8 cellular contexts compared by ENCODE assay signal in the genomic region with DNA sequence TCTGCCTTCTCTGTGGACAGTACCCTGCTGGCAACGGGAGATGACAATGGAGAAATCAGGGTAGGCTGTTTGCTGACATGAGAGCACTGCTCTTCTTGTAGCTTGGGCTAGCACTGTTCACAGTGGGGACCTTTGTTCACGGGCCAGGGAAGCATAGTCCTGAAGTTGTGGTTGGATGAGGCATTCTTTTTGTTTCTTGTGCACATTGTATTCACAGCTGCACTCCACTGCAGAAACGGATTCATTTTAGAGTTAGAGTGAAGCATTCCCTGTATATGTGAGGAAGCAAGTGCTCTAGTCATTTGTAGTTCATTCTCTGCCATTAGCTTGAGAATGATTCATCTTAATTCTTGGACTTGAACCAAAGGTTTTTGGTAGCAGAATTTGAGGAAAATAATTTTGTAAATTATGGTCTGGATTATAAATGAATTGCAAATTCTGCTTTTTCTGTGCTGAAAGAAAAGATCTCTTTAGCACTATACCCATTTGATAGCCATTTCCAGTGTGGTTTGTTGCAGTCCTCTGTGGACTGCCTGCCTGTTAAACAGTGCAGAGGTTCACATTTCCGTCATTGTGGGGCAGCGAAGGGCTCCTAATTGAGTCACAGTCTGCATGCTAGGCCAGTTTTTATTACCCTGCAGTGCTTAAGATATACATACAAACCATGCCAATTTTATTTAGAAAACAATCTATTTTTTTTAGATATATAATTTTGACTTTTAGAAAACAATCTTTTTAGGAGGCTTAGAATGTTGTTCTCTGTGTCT.
DNase-seq lines count a peak whose midpoint lies in the region; ATAC-seq, FAIRE-seq and TF ChIP-seq lines count a peak whose summit lies in the region.

No MANE protein-coding gene starts in this region.

- FAIRE-seq in keratinocyte (lab: Jason Lieb, UNC) = no peak

- H3K27me3 ChIP-seq in NT2/D1 (ENCODE audit: insufficient read depth, insufficient read length) = no peaks in the 10 kb centered on the region
- H3K27me3 ChIP-seq in keratinocyte (ENCODE audit: control insufficient read depth, extremely low read depth, insufficient read depth, low read length) = no peaks in the 10 kb centered on the region

- H3K79me2 ChIP-seq in keratinocyte (ENCODE audit: control insufficient read depth, insufficient read depth, low read length) = no peaks in the 10 kb centered on the region

- H3K9me1 ChIP-seq in keratinocyte (ENCODE audit: control insufficient read depth, extremely low read depth, insufficient read depth, low read length) = no peaks in the 10 kb centered on the region

- TF ChIP-seq CTCF in astrocyte of the cerebellum (IDR thresholded peaks at IDR 0.05; ENCODE audit: low read depth, low read length, missing control alignments) = peak; percentile 76
- TF ChIP-seq CTCF in keratinocyte (optimal IDR thresholded peaks at IDR 0.05 in 1 of 3, IDR thresholded peaks at IDR 0.05 in 1 of 3, conservative IDR thresholded peaks at IDR 0.05 in 1 of 3; ENCODE audit: extremely low read depth in 1 of 3, insufficient read depth in 2 of 3, low read length in 3 of 3) = peak; percentile 37 to 53 (median 42)

- ATAC-seq in GM19395 (IDR thresholded peaks at IDR 0.05; ENCODE audit: unreplicated experiment) (peak; percentile 88), HG03439 (IDR thresholded peaks at IDR 0.05; ENCODE audit: unreplicated experiment) (peak; percentile 61)

- H3K9me3 ChIP-seq in NT2/D1 (ENCODE audit: insufficient read depth, low read length) (no peaks in the 10 kb centered on the region), keratinocyte (ENCODE audit: control insufficient read depth, low read depth, low read length) (no peaks in the 10 kb centered on the region)

- H2AFZ ChIP-seq in keratinocyte (ENCODE audit: control insufficient read depth, low read length) = no peak overlapping the region

- no peaks in the 10 kb centered on the region for H4K20me1 ChIP-seq in keratinocyte (ENCODE audit: control insufficient read depth, extremely low read depth, insufficient read depth, low read length)

- no peak overlapping the region for H3K4me2 ChIP-seq in keratinocyte (ENCODE audit: control insufficient read depth, extremely low read depth, insufficient read depth, low read depth, low read length)

- H3K36me3 ChIP-seq in NT2/D1 (ENCODE audit: insufficient read depth, insufficient read length, low read length) (peaks cover 63% of the 10 kb centered on the region), keratinocyte (ENCODE audit: control insufficient read depth in 2 of 2, extremely low read depth in 1 of 2, insufficient read depth in 2 of 2, low read length in 2 of 2) (peaks cover 0 to 11% of the 10 kb centered on the region in 2 experiments)

- no peak overlapping the region for H3K27ac ChIP-seq in keratinocyte (ENCODE audit: control insufficient read depth, insufficient read depth, low read length)

- H3K4me3 ChIP-seq in NT2/D1 (ENCODE audit: insufficient read length, low read depth) (no peak overlapping the region), astrocyte of the cerebellum (ENCODE audit: low read depth, low read length) (no peak overlapping the region), keratinocyte (ENCODE audit: control insufficient read depth in 2 of 3, extremely low read depth in 1 of 3, insufficient read depth in 2 of 3, low read depth in 1 of 3, low read length in 3 of 3) (no peak overlapping the region)

- in situ Hi-C loops in astrocyte of the cerebellum (cut with HindIII; ENCODE audit: low sequenced_read_pairs) = loop anchor here (25.0 kb wide), 1 partner anchor 212 kb away; no protein-coding TSS in a partner anchor

- dilution Hi-C loops in keratinocyte (cut with MboI; ENCODE audit: extremely low pct_ligation_motif_present, low sequenced_read_pairs) = no loop called here

- H3K9ac ChIP-seq in NT2/D1 (ENCODE audit: insufficient read length, low read depth) = no peak overlapping the region
- no peak overlapping the region for H3K9ac ChIP-seq in keratinocyte (ENCODE audit: control insufficient read depth, extremely low read depth, insufficient read depth, low read length)

- DNase-seq in DMS153 treated with DMSO at 0.1 percent for 48 hours (lab: John Stamatoyannopoulos, UW; ENCODE audit: unreplicated experiment) (peak; percentile 19), DMS153 (lab: John Stamatoyannopoulos, UW) (no peak), NT2/D1 (ENCODE audit: low read depth, low spot score) (peak; percentile 39), astrocyte of the cerebellum (ENCODE audit: low read depth) (peak; percentile 74), keratinocyte (ENCODE audit: low read depth, low spot score) (no peak), stromal cell of bone marrow (ENCODE audit: low read depth) (peak; percentile 63)

- H3K4me1 ChIP-seq in NT2/D1 (ENCODE audit: insufficient read depth, insufficient read length) (no peaks in the 10 kb centered on the region), keratinocyte (ENCODE audit: control insufficient read depth, extremely low read depth, insufficient read depth, low read length) (no peaks in the 10 kb centered on the region)

Comparison
In these comparisons a context has a peak if more than half of its experiments do, and no peak if none do; other contexts are left out.
1. DNase-seq: peak in DMS153 treated with DMSO at 0.1 percent for 48 hours (single experiment), NT2/D1 (single experiment), astrocyte of the cerebellum (single experiment) and stromal cell of bone marrow (single experiment); none in DMS153 (single experiment) and keratinocyte (single experiment).